In genomic region chr10:122062831-122063674, GRCh38 we compare ENCODE assay signal across 1 cellular context.
TF ChIP-seq lines count a peak whose summit lies in the region.

No MANE protein-coding gene starts in this region.

TF ChIP-seq in K562, 482 proteins besides CTCF, POLR2A, EP300 and RAD21 (continued from another document and continues in another):
- TF ChIP-seq MGA (IDR thresholded peaks at IDR 0.05) (peak; percentile 71), MYC (IDR thresholded peaks at IDR 0.05; ENCODE audit: low read depth, low read length) (peak; percentile 35; the same call in 1 of the 2 replicates), MYC (CRISPR knock-in tag; IDR thresholded peaks at IDR 0.05; ENCODE audit: borderline replicate concordance, low read depth) (no peak), IRF9 (tag; IDR thresholded peaks at IDR 0.05) (no peak), BHLHE40 (IDR thresholded peaks at IDR 0.05; ENCODE audit: low read length) (peak; percentile 84), LEF1 (IDR thresholded peaks at IDR 0.05) (peak; percentile 52; the same call in 1 of the 2 replicates), TRIM24 (IDR thresholded peaks at IDR 0.05) (0 out of 4 replicates have a peak, but pooled peaks have one; percentile 19 to 33), NR2C1 (IDR thresholded peaks at IDR 0.05) (peak; percentile 43; the same call in 1 of the 2 replicates), NR2C1 (tag; IDR thresholded peaks at IDR 0.05) (peak; percentile 55), FOSL1 (tag; conservative IDR thresholded peaks at IDR 0.05) (peak; percentile 94), JUND (IDR thresholded peaks at IDR 0.05; ENCODE audit: borderline replicate concordance, low read depth, low read length) (peak; percentile 96), JUND (tag; IDR thresholded peaks at IDR 0.05; ENCODE audit: borderline replicate concordance, low read depth, low read length) (peak; percentile 94; the same call in 2 of the 3 replicates), MTA3 (IDR thresholded peaks at IDR 0.05; ENCODE audit: borderline replicate concordance) (peak; percentile 37; the same call in 1 of the 2 replicates), ELF1 (tag; IDR thresholded peaks at IDR 0.05) (peak; percentile 42; the same call in 1 of the 2 replicates), MEIS2 (IDR thresholded peaks at IDR 0.05; ENCODE audit: partially characterized antibody) (peak; percentile 97), PHF8 (IDR thresholded peaks at IDR 0.05; ENCODE audit: borderline replicate concordance, low read length) (no peak; the same call in 1 of the 2 replicates), GABPA (tag; conservative IDR thresholded peaks at IDR 0.05; ENCODE audit: low read depth) (peak; percentile 63), USF1 (CRISPR knock-in tag; IDR thresholded peaks at IDR 0.05) (peak; percentile 15; the same call in 1 of the 2 replicates), JUN (IDR thresholded peaks at IDR 0.05; ENCODE audit: borderline replicate concordance, low read depth, low read length) (peak; percentile 91), JUN (CRISPR knock-in tag; IDR thresholded peaks at IDR 0.05; ENCODE audit: borderline replicate concordance) (no peak), PHF20 (IDR thresholded peaks at IDR 0.05; ENCODE audit: partially characterized antibody) (no peak), TBL1XR1 (IDR thresholded peaks at IDR 0.05; ENCODE audit: low read length in 2 of 2) (peak in 1 of 2 experiments; percentile 43; a peak in 1 of 4 replicates), PBX2 (CRISPR knock-in tag; IDR thresholded peaks at IDR 0.05; ENCODE audit: low read depth) (no peak), PBX2 (tag; conservative IDR thresholded peaks at IDR 0.05; ENCODE audit: low read depth) (peak; percentile 91), CBX3 (IDR thresholded peaks at IDR 0.05; ENCODE audit: borderline replicate concordance in 1 of 2, low read length in 2 of 2) (peak in 1 of 2 experiments; percentile 26; a peak in 1 of 3 replicates), ADNP (tag; IDR thresholded peaks at IDR 0.05) (0 out of 2 replicates have a peak, but pooled peaks have one; percentile 51), FOXJ2 (tag; IDR thresholded peaks at IDR 0.05) (peak; percentile 96), ATF3 (IDR thresholded peaks at IDR 0.05) (peak; percentile 90), ATF3 (CRISPR knock-in tag; conservative IDR thresholded peaks at IDR 0.05) (no peak; the same call in 1 of the 2 replicates), HMGXB4 (CRISPR knock-in tag; IDR thresholded peaks at IDR 0.05) (no peak), PTBP1 (IDR thresholded peaks at IDR 0.05; ENCODE audit: low read depth, low read length) (no peak), RBM25 (IDR thresholded peaks at IDR 0.05; ENCODE audit: low read depth, low read length, severe bottlenecking) (peak; percentile 89), ZNF75A (CRISPR knock-in tag; IDR thresholded peaks at IDR 0.05) (no peak), L3MBTL2 (IDR thresholded peaks at IDR 0.05) (peak; percentile 82), CREM (IDR thresholded peaks at IDR 0.05; ENCODE audit: low read depth) (peak; percentile 48; the same call in 1 of the 2 replicates), OTX1 (CRISPR knock-in tag; IDR thresholded peaks at IDR 0.05) (no peak), FOXP4 (CRISPR knock-in tag; IDR thresholded peaks at IDR 0.05; ENCODE audit: borderline replicate concordance) (peak; percentile 79; the same call in 1 of the 2 replicates), CREB5 (CRISPR knock-in tag; IDR thresholded peaks at IDR 0.05) (no peak), ZNF263 (CRISPR knock-in tag; IDR thresholded peaks at IDR 0.05; ENCODE audit: borderline replicate concordance) (peak; percentile 44; the same call in 1 of the 2 replicates)
